ENCODE assay signal across 16 cellular contexts in genomic region chr22:31508536-31508935, GRCh38. TPM values are rescaled to one million over a fixed set of nuclear protein-coding genes. Genes with fewer than 3 reads are reported as not detected.
DNase-seq lines count a peak whose midpoint lies in the region; ATAC-seq lines count a peak whose summit lies in the region.
"Had no signal": no experiment of that assay in that cellular context is flagged by ENCODE, and none has a peak within 500 bp of the region (broad histone marks: within the 10 kb centered on the region; RNA-seq: fewer than 3 reads in every experiment).

No MANE protein-coding gene starts in this region.

- intact Hi-C loops in activated CD4-positive, alpha-beta memory T cell treated with anti-CD3 and anti-CD28 coated beads for 36 hours (cut with micrococcal nuclease) = no loop called here
- intact Hi-C loops in activated T-helper 2 cell treated with anti-CD3 and anti-CD28 coated beads, Interferon-gamma antibody, Interleukin-2, Interleukin-4, amounts not matched to agents 10 μg/mL and 5 μg/mL and 100 μg/mL, durations not matched to agents 14 hours and 24 hours and 36 hours (cut with micrococcal nuclease) = no loop called here

- CTCF ChIA-PET in activated CD4-positive, alpha-beta memory T cell treated with anti-CD3 and anti-CD28 coated beads for 36 hours (lab: Charles Lee) = interaction anchor here (1.8 kb wide), 1 partner anchor 57 kb away, joined by 4 read pairs; no protein-coding TSS in a partner anchor
- CTCF ChIA-PET in activated CD4-positive, alpha-beta memory T cell treated with anti-CD3 and anti-CD28 coated beads, Interleukin-2, amount 10 ng/mL, durations not matched to agents 7 days and 5 days (lab: Charles Lee) = no interaction called here

- H3K27me3 Mint-ChIP-seq in activated CD4-positive, alpha-beta memory T cell treated with anti-CD3 and anti-CD28 coated beads for 36 hours = no peaks in the 10 kb centered on the region
- no peaks in the 10 kb centered on the region for H3K27me3 Mint-ChIP-seq in activated CD4-positive, alpha-beta memory T cell treated with anti-CD3 and anti-CD28 coated beads, Interleukin-2, amount 10 ng/mL, durations not matched to agents 7 days and 5 days
- no peaks in the 10 kb centered on the region for H3K27me3 Mint-ChIP-seq in stimulated activated naive CD8-positive, alpha-beta T cell treated with anti-CD3 and anti-CD28 coated beads, Interleukin-15, Interleukin-2, amounts not matched to agents 100 ng/mL and 50 ng/mL, for 24 hours
- H3K27me3 Mint-ChIP-seq in activated T-helper 2 cell treated with anti-CD3 and anti-CD28 coated beads, Interferon-gamma antibody, Interleukin-2, Interleukin-4, amounts not matched to agents 10 μg/mL and 5 μg/mL and 100 μg/mL, durations not matched to agents 14 hours and 24 hours and 36 hours (ENCODE audit: low read depth) = no peaks in the 10 kb centered on the region

- H3K36me3 Mint-ChIP-seq in activated CD4-positive, alpha-beta memory T cell treated with anti-CD3 and anti-CD28 coated beads for 36 hours = peaks cover 56% of the 10 kb centered on the region
- H3K36me3 Mint-ChIP-seq in activated CD4-positive, alpha-beta memory T cell treated with anti-CD3 and anti-CD28 coated beads, Interleukin-2, amount 10 ng/mL, durations not matched to agents 7 days and 5 days (ENCODE audit: low read depth) = peaks cover 65% of the 10 kb centered on the region
- peaks cover 66% of the 10 kb centered on the region for H3K36me3 Mint-ChIP-seq in stimulated activated naive CD8-positive, alpha-beta T cell treated with anti-CD3 and anti-CD28 coated beads, Interleukin-15, Interleukin-2, amounts not matched to agents 100 ng/mL and 50 ng/mL, for 24 hours (ENCODE audit: low read depth)
- peaks cover 82% of the 10 kb centered on the region for H3K36me3 Mint-ChIP-seq in activated T-helper 2 cell treated with anti-CD3 and anti-CD28 coated beads, Interferon-gamma antibody, Interleukin-2, Interleukin-4, amounts not matched to agents 10 μg/mL and 5 μg/mL and 100 μg/mL, durations not matched to agents 14 hours and 24 hours and 36 hours (ENCODE audit: low read depth)

- peaks cover 58% of the 10 kb centered on the region for H3K4me1 Mint-ChIP-seq in activated CD4-positive, alpha-beta memory T cell treated with anti-CD3 and anti-CD28 coated beads for 36 hours (ENCODE audit: low read depth)
- H3K4me1 Mint-ChIP-seq in activated CD4-positive, alpha-beta memory T cell treated with anti-CD3 and anti-CD28 coated beads, Interleukin-2, amount 10 ng/mL, durations not matched to agents 7 days and 5 days = peaks cover 23% of the 10 kb centered on the region
- H3K4me1 Mint-ChIP-seq in stimulated activated naive CD8-positive, alpha-beta T cell treated with anti-CD3 and anti-CD28 coated beads, Interleukin-15, Interleukin-2, amounts not matched to agents 100 ng/mL and 50 ng/mL, for 24 hours (ENCODE audit: low read depth) = peaks cover 58% of the 10 kb centered on the region
- H3K4me1 Mint-ChIP-seq in activated T-helper 2 cell treated with anti-CD3 and anti-CD28 coated beads, Interferon-gamma antibody, Interleukin-2, Interleukin-4, amounts not matched to agents 10 μg/mL and 5 μg/mL and 100 μg/mL, durations not matched to agents 14 hours and 24 hours and 36 hours (ENCODE audit: low read depth) = peaks cover 22% of the 10 kb centered on the region

- peaks cover 11% of the 10 kb centered on the region for H3K9me3 Mint-ChIP-seq in activated CD4-positive, alpha-beta memory T cell treated with anti-CD3 and anti-CD28 coated beads for 36 hours
- H3K9me3 Mint-ChIP-seq in activated CD4-positive, alpha-beta memory T cell treated with anti-CD3 and anti-CD28 coated beads, Interleukin-2, amount 10 ng/mL, durations not matched to agents 7 days and 5 days = peaks cover 14% of the 10 kb centered on the region
- peaks cover 5% of the 10 kb centered on the region for H3K9me3 Mint-ChIP-seq in stimulated activated naive CD8-positive, alpha-beta T cell treated with anti-CD3 and anti-CD28 coated beads, Interleukin-15, Interleukin-2, amounts not matched to agents 100 ng/mL and 50 ng/mL, for 24 hours
- H3K9me3 Mint-ChIP-seq in activated T-helper 2 cell treated with anti-CD3 and anti-CD28 coated beads, Interferon-gamma antibody, Interleukin-2, Interleukin-4, amounts not matched to agents 10 μg/mL and 5 μg/mL and 100 μg/mL, durations not matched to agents 14 hours and 24 hours and 36 hours = peaks cover 4% of the 10 kb centered on the region

- H3K27ac Mint-ChIP-seq in activated CD4-positive, alpha-beta memory T cell treated with anti-CD3 and anti-CD28 coated beads for 36 hours = peak overlapping the region; percentile 42
- no peak overlapping the region for H3K27ac Mint-ChIP-seq in activated CD4-positive, alpha-beta memory T cell treated with anti-CD3 and anti-CD28 coated beads, Interleukin-2, amount 10 ng/mL, durations not matched to agents 7 days and 5 days
- peak overlapping the region; percentile 24 for H3K27ac Mint-ChIP-seq in stimulated activated naive CD8-positive, alpha-beta T cell treated with anti-CD3 and anti-CD28 coated beads, Interleukin-15, Interleukin-2, amounts not matched to agents 100 ng/mL and 50 ng/mL, for 24 hours
- peak overlapping the region; percentile 34 for H3K27ac Mint-ChIP-seq in activated T-helper 2 cell treated with anti-CD3 and anti-CD28 coated beads, Interferon-gamma antibody, Interleukin-2, Interleukin-4, amounts not matched to agents 10 μg/mL and 5 μg/mL and 100 μg/mL, durations not matched to agents 14 hours and 24 hours and 36 hours
- H3K27ac Mint-ChIP-seq: HFFc6 had no signal

- no peak for ATAC-seq in stimulated activated naive CD8-positive, alpha-beta T cell treated with anti-CD3 and anti-CD28 coated beads, Interleukin-15, Interleukin-2, amounts not matched to agents 100 U/mL and 50 U/mL, for 24 hours
- ATAC-seq in HG02759 (IDR thresholded peaks at IDR 0.05; ENCODE audit: unreplicated experiment) = no peak
- ATAC-seq: HepG2 had no signal

- POLR2A ChIA-PET in activated CD4-positive, alpha-beta memory T cell treated with anti-CD3 and anti-CD28 coated beads for 36 hours (lab: Charles Lee) = interaction anchor here (1.1 kb wide), 1 partner anchor 13 kb away, joined by 3 read pairs; no protein-coding TSS in a partner anchor
- POLR2A ChIA-PET in activated CD4-positive, alpha-beta memory T cell treated with anti-CD3 and anti-CD28 coated beads, Interleukin-2, amount 10 ng/mL, durations not matched to agents 7 days and 5 days (lab: Charles Lee) = no interaction called here

- no peak for DNase-seq in activated CD4-positive, alpha-beta memory T cell treated with anti-CD3 and anti-CD28 coated beads for 36 hours
- no peak for DNase-seq in activated CD4-positive, alpha-beta memory T cell treated with anti-CD3 and anti-CD28 coated beads, Interleukin-2, amount 10 ng/mL, durations not matched to agents 7 days and 5 days
- DNase-seq in stimulated activated naive CD8-positive, alpha-beta T cell treated with anti-CD3 and anti-CD28 coated beads, Interleukin-15, Interleukin-2, amounts not matched to agents 100 U/mL and 50 U/mL, for 24 hours = no peak
- no peak for DNase-seq in activated T-helper 2 cell treated with anti-CD3 and anti-CD28 coated beads, Interferon-gamma antibody, Interleukin-2, Interleukin-4, amounts not matched to agents 10 μg/mL and 5 μg/mL and 100 μg/mL, durations not matched to agents 14 hours and 24 hours and 36 hours (ENCODE audit: low spot score)
- DNase-seq in Ammon's horn (ENCODE audit: low spot score) (no peak), nucleus accumbens (lab: John Stamatoyannopoulos, UW) (no peak)
- DNase-seq: KG1, NCI-H1048, NCI-H146, NCI-H2081 treated with DMSO at 0.1 percent for 48 hours, NCI-H510A, NCI-H774 had no signal

- no peak overlapping the region for H3K4me3 Mint-ChIP-seq in activated CD4-positive, alpha-beta memory T cell treated with anti-CD3 and anti-CD28 coated beads for 36 hours
- H3K4me3 Mint-ChIP-seq in activated CD4-positive, alpha-beta memory T cell treated with anti-CD3 and anti-CD28 coated beads, Interleukin-2, amount 10 ng/mL, durations not matched to agents 7 days and 5 days = no peak overlapping the region
- no peak overlapping the region for H3K4me3 Mint-ChIP-seq in stimulated activated naive CD8-positive, alpha-beta T cell treated with anti-CD3 and anti-CD28 coated beads, Interleukin-15, Interleukin-2, amounts not matched to agents 100 ng/mL and 50 ng/mL, for 24 hours
- H3K4me3 Mint-ChIP-seq in activated T-helper 2 cell treated with anti-CD3 and anti-CD28 coated beads, Interferon-gamma antibody, Interleukin-2, Interleukin-4, amounts not matched to agents 10 μg/mL and 5 μg/mL and 100 μg/mL, durations not matched to agents 14 hours and 24 hours and 36 hours (ENCODE audit: low read depth) = no peak overlapping the region
- H3K4me3 Mint-ChIP-seq: HFFc6 had no signal

RNA-seq across cellular contexts. Expression of gene SFI1, which starts 12.2 kb away (rescaled TPM):
- 100 to 1,000 TPM; 227 to 240 TPM for total RNA-seq in activated CD4-positive, alpha-beta memory T cell treated with anti-CD3 and anti-CD28 coated beads for 36 hours
- 100 to 1,000 TPM; 140 to 145 TPM for total RNA-seq in activated CD4-positive, alpha-beta memory T cell treated with anti-CD3 and anti-CD28 coated beads, Interleukin-2, amount 10 ng/mL, durations not matched to agents 7 days and 5 days
- total RNA-seq in activated T-helper 2 cell treated with anti-CD3 and anti-CD28 coated beads, Interferon-gamma antibody, Interleukin-2, Interleukin-4, amounts not matched to agents 10 μg/mL and 5 μg/mL and 100 μg/mL, durations not matched to agents 14 hours and 24 hours and 36 hours = 409 and 435 TPM in 2 replicates

RNA-seq across cellular contexts. Expression of gene EIF4ENIF1, which starts 18.9 kb away (rescaled TPM):
- 10 to 100 TPM; 39.7 to 43.2 TPM for total RNA-seq in activated CD4-positive, alpha-beta memory T cell treated with anti-CD3 and anti-CD28 coated beads for 36 hours
- 10 to 100 TPM; 35.6 to 37.8 TPM for total RNA-seq in activated CD4-positive, alpha-beta memory T cell treated with anti-CD3 and anti-CD28 coated beads, Interleukin-2, amount 10 ng/mL, durations not matched to agents 7 days and 5 days
- total RNA-seq in activated T-helper 2 cell treated with anti-CD3 and anti-CD28 coated beads, Interferon-gamma antibody, Interleukin-2, Interleukin-4, amounts not matched to agents 10 μg/mL and 5 μg/mL and 100 μg/mL, durations not matched to agents 14 hours and 24 hours and 36 hours = 96.5 and 103 TPM in 2 replicates
